Comparison of ENCODE assay signal across 8 cellular contexts in the genomic region with DNA sequence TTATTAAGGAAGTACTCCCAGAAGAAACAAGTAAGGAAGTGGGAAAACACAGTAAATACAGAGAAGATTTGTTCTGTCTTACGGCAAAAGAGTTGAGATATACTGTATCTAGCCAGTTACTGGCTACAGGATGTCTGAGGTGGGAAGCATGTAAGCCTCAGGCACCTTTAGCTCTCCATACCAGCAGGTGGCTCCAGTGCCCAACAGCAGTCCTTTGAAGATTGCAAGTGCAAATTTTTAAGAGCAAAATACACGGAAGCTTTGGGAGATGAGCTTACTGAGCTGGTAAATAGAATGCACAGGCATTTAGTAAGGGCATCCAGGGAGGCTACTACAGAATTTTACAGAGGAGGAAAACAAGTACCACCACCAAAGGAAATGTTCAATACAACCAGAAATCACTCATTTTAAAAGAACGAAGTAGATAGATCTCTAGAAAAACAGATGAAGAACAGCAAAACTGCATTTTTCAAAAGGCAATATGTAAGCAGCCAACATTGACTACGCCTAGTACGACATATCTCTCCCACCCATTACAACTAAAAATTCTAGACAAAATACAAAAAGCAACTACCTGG. TPM values are rescaled to one million over a fixed set of nuclear protein-coding genes. Genes with fewer than 3 reads are reported as not detected.
DNase-seq lines count a peak whose midpoint lies in the region; ATAC-seq lines count a peak whose summit lies in the region.

No MANE protein-coding gene starts in this region.

- DNase-seq in AG20443 (ENCODE audit: low spot score) = peak; percentile 17
- DNase-seq in GM23248 = peak; percentile 30
- peak; percentile 63 for DNase-seq in OCI-M2 (lab: John Stamatoyannopoulos, UW; ENCODE audit: unreplicated experiment)
- peak; percentile 78 for DNase-seq in globus pallidus (ENCODE audit: low spot score)
- DNase-seq in SKM-1 treated with dmso at 0.1 percent for 144 hours (lab: John Stamatoyannopoulos, UW; ENCODE audit: unreplicated experiment) = no peak
- DNase-seq in T1000 (lab: John Stamatoyannopoulos, UW) = no peak

- no peak for ATAC-seq in GM21360 (IDR thresholded peaks at IDR 0.05; ENCODE audit: unreplicated experiment)
- no peak for ATAC-seq in HG02981 (IDR thresholded peaks at IDR 0.05; ENCODE audit: unreplicated experiment)

- H3K36me3 ChIP-seq in GM23248 (ENCODE audit: low read depth) = no peaks in the 10 kb centered on the region

- H3K9me3 ChIP-seq in GM23248 (ENCODE audit: low read depth) = no peaks in the 10 kb centered on the region

- H3K79me2 ChIP-seq in GM23248 (ENCODE audit: insufficient read depth) = no peaks in the 10 kb centered on the region

- no peak overlapping the region for H3K4me2 ChIP-seq in GM23248 (ENCODE audit: unreplicated experiment)

- 19 to 24% methylated on average over 5 of the region's 5 CpGs for WGBS in GM23248 (ENCODE audit: low coverage in 1 of 2, low lambda C conversion rate in 2 of 2, missing lambda C conversion rate in 2 of 2), 2 experiments

- no peaks in the 10 kb centered on the region for H3F3A ChIP-seq in GM23248 (ENCODE audit: insufficient read depth)

- no peaks in the 10 kb centered on the region; the same call in 1 of the 2 replicates for H3K27me3 ChIP-seq in GM23248 (replicated peaks; ENCODE audit: insufficient read depth)

- no peaks in the 10 kb centered on the region for H3K9me2 ChIP-seq in GM23248 (ENCODE audit: insufficient read depth)

- H2AFZ ChIP-seq in GM23248 = no peak overlapping the region

- no peak overlapping the region for H3K9ac ChIP-seq in GM23248

- no peak overlapping the region for H3K4me3 ChIP-seq in GM23248

- H3K4me1 ChIP-seq in GM23248 (ENCODE audit: insufficient read depth) = no peaks in the 10 kb centered on the region

- in situ Hi-C loops in GM23248 (cut with MboI) = no loop called here

- H3K27ac ChIP-seq in GM23248 = no peak overlapping the region

- H4K20me1 ChIP-seq in GM23248 (ENCODE audit: insufficient read depth) = no peaks in the 10 kb centered on the region

RNA-seq across cellular contexts. Expression of gene VSTM2B, which starts 57.9 kb away (rescaled TPM):
- not detected in 2 replicates for total RNA-seq in GM23248 (2014; rRNA removed; shearing (Covaris generic))
- polyA plus RNA-seq in GM23248 (2016; fragmentation: Nextera tagmentation; extraction: Ambion mirVana) = not detected in 2 replicates

Comparison
In these comparisons a context has a peak if more than half of its experiments do, and no peak if none do; other contexts are left out.
1. DNase-seq: peak in AG20443 (single experiment), GM23248 (single experiment), OCI-M2 (single experiment) and globus pallidus (single experiment); none in SKM-1 treated with dmso at 0.1 percent for 144 hours (single experiment) and T1000 (single experiment).